Comparison of ENCODE assay signal across 29 cellular contexts in genomic region chr1:14576155-14576554, GRCh38.
"Had no signal": no experiment of that assay in that cellular context is flagged by ENCODE, and none has a peak within 500 bp of the region (broad histone marks: within the 10 kb centered on the region; RNA-seq: fewer than 3 reads in every experiment).

No MANE protein-coding gene starts in this region.

- FAIRE-seq: endometrium, endothelial cell of umbilical vein, frontal cortex had no signal

- H3K27ac Mint-ChIP-seq: dendritic cell treated with granulocyte-macrophage colony-stimulating factor and Interleukin-4, amounts not matched to agents 40 ng/mL and 50 ng/mL, for 4 days; effector memory CD8-positive, alpha-beta T cell had no signal

- H3K79me2 ChIP-seq: hepatocyte had no signal

- H3K4me2 ChIP-seq: hepatocyte had no signal

- H3K4me1 ChIP-seq: colonic mucosa, esophagus muscularis mucosa, esophagus squamous epithelium, foreskin keratinocyte, gastrocnemius medialis, gastroesophageal sphincter, heart left ventricle, heart right ventricle had no signal

- H3K9me3 ChIP-seq: colonic mucosa, esophagus muscularis mucosa, esophagus squamous epithelium, gastrocnemius medialis, gastroesophageal sphincter had no signal

- H3K4me3 ChIP-seq: colonic mucosa, coronary artery, dorsolateral prefrontal cortex, esophagus muscularis mucosa, esophagus squamous epithelium, gastrocnemius medialis, gastroesophageal sphincter, heart left ventricle, heart right ventricle, hepatocyte had no signal

- H3K9me3 Mint-ChIP-seq: dendritic cell treated with granulocyte-macrophage colony-stimulating factor and Interleukin-4, amounts not matched to agents 40 ng/mL and 50 ng/mL, for 4 days had no signal

- H3K27ac ChIP-seq: colonic mucosa, coronary artery, dorsolateral prefrontal cortex, epithelial cell of prostate, esophagus muscularis mucosa, esophagus squamous epithelium, foreskin keratinocyte, gastrocnemius medialis, gastroesophageal sphincter, heart left ventricle, heart right ventricle, hepatocyte had no signal

- DNase-seq: colonic mucosa; cortex of kidney; dermis blood vessel endothelial cell; dorsolateral prefrontal cortex; effector CD4-positive, alpha-beta T cell; effector CD8-positive, alpha-beta T cell; effector memory CD4-positive, alpha-beta T cell; effector memory CD8-positive, alpha-beta T cell; erythroblast; esophagus squamous epithelium; foreskin fibroblast; foreskin keratinocyte; foreskin melanocyte; gastrocnemius medialis; glutamatergic neuron; head of caudate nucleus; heart left ventricle; heart right ventricle; hippocampal formation had no signal

- ATAC-seq: effector memory CD8-positive, alpha-beta T cell; esophagus mucosa; foreskin keratinocyte; gastrocnemius medialis; gastroesophageal sphincter; heart left ventricle; heart right ventricle had no signal

- H2AFZ ChIP-seq: hepatocyte had no signal

- H3K27me3 ChIP-seq: colonic mucosa, dorsolateral prefrontal cortex, esophagus muscularis mucosa, esophagus squamous epithelium, gastrocnemius medialis, gastroesophageal sphincter, hepatocyte had no signal

- H3K4me3 Mint-ChIP-seq: dendritic cell treated with granulocyte-macrophage colony-stimulating factor and Interleukin-4, amounts not matched to agents 40 ng/mL and 50 ng/mL, for 4 days; effector memory CD8-positive, alpha-beta T cell had no signal

- H3K36me3 ChIP-seq: colonic mucosa, esophagus muscularis mucosa, esophagus squamous epithelium, gastrocnemius medialis, gastroesophageal sphincter, heart left ventricle, heart right ventricle had no signal
